8 cellular contexts compared by ENCODE assay signal in the genomic region with DNA sequence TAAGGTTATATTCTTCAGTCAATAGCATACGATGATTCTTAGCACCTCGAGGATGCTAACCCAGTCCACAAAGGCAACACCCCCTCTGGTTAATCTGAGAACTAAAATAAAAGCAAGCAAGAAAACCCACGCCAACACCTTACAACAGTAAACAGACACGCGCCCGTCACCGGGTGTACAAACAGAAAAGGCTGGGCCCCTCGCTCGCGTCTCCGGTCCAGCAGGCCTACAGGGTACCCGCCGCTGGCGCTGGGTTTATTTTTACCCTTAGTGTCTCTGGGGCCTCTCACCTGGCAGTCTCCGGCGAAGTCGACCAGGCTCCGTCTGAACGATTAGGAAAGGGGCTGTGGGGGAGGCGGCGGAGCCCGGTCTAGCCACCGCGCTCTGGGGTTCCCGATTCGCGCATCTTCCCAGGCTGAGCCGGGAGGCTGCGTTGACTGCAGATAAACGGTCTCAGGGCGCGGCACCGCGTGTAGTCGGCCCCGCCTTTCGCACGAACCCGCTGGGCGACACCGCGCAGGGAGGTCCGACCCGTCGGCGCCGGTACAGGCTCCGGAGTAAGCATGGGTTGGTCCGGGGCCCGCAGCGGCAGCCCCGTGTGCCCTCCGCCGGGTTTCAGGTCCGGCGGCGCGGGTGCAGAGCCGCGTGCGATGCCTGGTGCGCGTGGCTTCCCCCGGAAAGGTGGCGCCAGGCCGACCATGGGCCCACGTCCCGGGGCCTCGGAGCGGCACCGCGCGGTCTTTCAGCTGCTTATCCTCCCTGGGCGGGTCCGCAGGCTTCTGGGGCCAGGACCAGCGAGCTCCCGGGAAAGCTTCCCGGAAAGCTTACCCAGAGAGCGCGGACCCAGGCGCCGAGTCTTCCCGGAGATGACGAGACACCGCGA. TPM values are rescaled to one million over a fixed set of nuclear protein-coding genes. Genes with fewer than 3 reads are reported as not detected.
DNase-seq lines count a peak whose midpoint lies in the region; ATAC-seq and TF ChIP-seq lines count a peak whose summit lies in the region.

A gene with protein sequence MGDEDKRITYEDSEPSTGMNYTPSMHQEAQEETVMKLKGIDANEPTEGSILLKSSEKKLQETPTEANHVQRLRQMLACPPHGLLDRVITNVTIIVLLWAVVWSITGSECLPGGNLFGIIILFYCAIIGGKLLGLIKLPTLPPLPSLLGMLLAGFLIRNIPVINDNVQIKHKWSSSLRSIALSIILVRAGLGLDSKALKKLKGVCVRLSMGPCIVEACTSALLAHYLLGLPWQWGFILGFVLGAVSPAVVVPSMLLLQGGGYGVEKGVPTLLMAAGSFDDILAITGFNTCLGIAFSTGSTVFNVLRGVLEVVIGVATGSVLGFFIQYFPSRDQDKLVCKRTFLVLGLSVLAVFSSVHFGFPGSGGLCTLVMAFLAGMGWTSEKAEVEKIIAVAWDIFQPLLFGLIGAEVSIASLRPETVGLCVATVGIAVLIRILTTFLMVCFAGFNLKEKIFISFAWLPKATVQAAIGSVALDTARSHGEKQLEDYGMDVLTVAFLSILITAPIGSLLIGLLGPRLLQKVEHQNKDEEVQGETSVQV (minus strand): TSS at position 868 of the 883 bp plus-strand sequence. CDS start 9,211 bp downstream, outside the sequence.

- H3K4me3 ChIP-seq in CD4-positive, alpha-beta memory T cell (ENCODE audit: low read length in 2 of 2), result peak within 1 kb of the TSS; percentile 26 to 72
- peak within 1 kb of the TSS; percentile 77 for H3K4me3 ChIP-seq in fibroblast of the aortic adventitia (ENCODE audit: low read depth, low read length)

- H3K27me3 ChIP-seq in CD4-positive, alpha-beta memory T cell (ENCODE audit: insufficient read depth, low read length), result no peaks in the 10 kb centered on the region

- H3K36me3 ChIP-seq in CD4-positive, alpha-beta memory T cell (ENCODE audit: insufficient read depth, low read length), result no peaks in the 10 kb centered on the region

- peak; percentile 72 to 79 (median 76) for DNase-seq in CD4-positive, alpha-beta memory T cell
- DNase-seq in RPMI8226 (peak; percentile 55), fibroblast of the aortic adventitia (ENCODE audit: low read depth) (peak; percentile 77), nephron progenitor cell (peak; percentile 71)
- peak; percentile 55 for DNase-seq in activated T-helper 9 cell treated with anti-CD3 and anti-CD28 coated beads, Interleukin-2, amount 50 U/mL, for 16 hours (ENCODE audit: low read depth)

- peak within 1 kb of the TSS; percentile 94 to 98 (median 98) for H3K4me3 Mint-ChIP-seq in CD4-positive, alpha-beta memory T cell
- H3K4me3 Mint-ChIP-seq in nephron progenitor cell, result peak within 1 kb of the TSS; percentile 94
- peak within 1 kb of the TSS; percentile 94 for H3K4me3 Mint-ChIP-seq in stimulated activated naive CD8-positive, alpha-beta T cell treated with anti-CD3 and anti-CD28 coated beads, Interleukin-15, Interleukin-2, amounts not matched to agents 100 ng/mL and 50 ng/mL, for 24 hours

- no peaks in the 10 kb centered on the region for H3K9me3 ChIP-seq in CD4-positive, alpha-beta memory T cell (ENCODE audit: control insufficient read depth in 1 of 2, low read length in 2 of 2)

- ATAC-seq in GM19328 (IDR thresholded peaks at IDR 0.05; ENCODE audit: unreplicated experiment) (peak; percentile 48), HG03469 (IDR thresholded peaks at IDR 0.05; ENCODE audit: unreplicated experiment) (peak; percentile 29)

- H3K9me3 Mint-ChIP-seq in CD4-positive, alpha-beta memory T cell, result no peaks in the 10 kb centered on the region
- H3K9me3 Mint-ChIP-seq in nephron progenitor cell, result peaks cover 4% of the 10 kb centered on the region
- H3K9me3 Mint-ChIP-seq in stimulated activated naive CD8-positive, alpha-beta T cell treated with anti-CD3 and anti-CD28 coated beads, Interleukin-15, Interleukin-2, amounts not matched to agents 100 ng/mL and 50 ng/mL, for 24 hours, result no peaks in the 10 kb centered on the region

- H3K27ac ChIP-seq in CD4-positive, alpha-beta memory T cell (ENCODE audit: low read depth, low read length), result peak within 1 kb of the TSS; percentile 78

- H3K4me1 Mint-ChIP-seq in CD4-positive, alpha-beta memory T cell, result peaks cover 24 to 58% (median 38%) of the 10 kb centered on the region in 4 donors
- peaks cover 16% of the 10 kb centered on the region for H3K4me1 Mint-ChIP-seq in nephron progenitor cell
- peaks cover 50% of the 10 kb centered on the region for H3K4me1 Mint-ChIP-seq in stimulated activated naive CD8-positive, alpha-beta T cell treated with anti-CD3 and anti-CD28 coated beads, Interleukin-15, Interleukin-2, amounts not matched to agents 100 ng/mL and 50 ng/mL, for 24 hours (ENCODE audit: low read depth)

- POLR2A ChIA-PET in CD4-positive, alpha-beta memory T cell (lab: Charles Lee; ENCODE audit: partially characterized antibody), result interaction anchor here (0.6 to 3.2 kb wide), 16 partner anchors 14 to 731 kb away, joined by 3 to 20 read pairs (median 6); partner anchors contain the start of genes BDH2, CISD2, MANBA and SLC39A8

- H3K4me1 ChIP-seq in CD4-positive, alpha-beta memory T cell (ENCODE audit: insufficient read depth, low read length), result peaks cover 37% of the 10 kb centered on the region

- peak within 1 kb of the TSS; percentile 98 to 99 (median 99) for H3K27ac Mint-ChIP-seq in CD4-positive, alpha-beta memory T cell
- peak within 1 kb of the TSS; percentile 58 for H3K27ac Mint-ChIP-seq in nephron progenitor cell
- H3K27ac Mint-ChIP-seq in stimulated activated naive CD8-positive, alpha-beta T cell treated with anti-CD3 and anti-CD28 coated beads, Interleukin-15, Interleukin-2, amounts not matched to agents 100 ng/mL and 50 ng/mL, for 24 hours, result peak within 1 kb of the TSS; percentile 99

- no peaks in the 10 kb centered on the region for H3K27me3 Mint-ChIP-seq in CD4-positive, alpha-beta memory T cell
- peaks cover 4% of the 10 kb centered on the region for H3K27me3 Mint-ChIP-seq in nephron progenitor cell (ENCODE audit: low read depth, poor library complexity)
- H3K27me3 Mint-ChIP-seq in stimulated activated naive CD8-positive, alpha-beta T cell treated with anti-CD3 and anti-CD28 coated beads, Interleukin-15, Interleukin-2, amounts not matched to agents 100 ng/mL and 50 ng/mL, for 24 hours, result no peaks in the 10 kb centered on the region

- intact Hi-C loops in CD4-positive, alpha-beta memory T cell (cut with micrococcal nuclease), result loop anchor here (1.0 to 5.0 kb wide), 7 partner anchors 15 to 1729 kb away; partner anchors contain the start of genes BDH2, CISD2, PPP3CA and SLC39A8

- peaks cover 5% of the 10 kb centered on the region in 2 donors for H3K36me3 Mint-ChIP-seq in CD4-positive, alpha-beta memory T cell
- peaks cover 47% of the 10 kb centered on the region for H3K36me3 Mint-ChIP-seq in nephron progenitor cell (ENCODE audit: low read depth)
- peaks cover 38% of the 10 kb centered on the region for H3K36me3 Mint-ChIP-seq in stimulated activated naive CD8-positive, alpha-beta T cell treated with anti-CD3 and anti-CD28 coated beads, Interleukin-15, Interleukin-2, amounts not matched to agents 100 ng/mL and 50 ng/mL, for 24 hours (ENCODE audit: low read depth)

- TF ChIP-seq CTCF in fibroblast of the aortic adventitia (IDR thresholded peaks at IDR 0.05; ENCODE audit: insufficient read depth, low read length), result no peak
- TF ChIP-seq CTCF in nephron progenitor cell (IDR thresholded peaks at IDR 0.05), result no peak

- CTCF ChIA-PET in CD4-positive, alpha-beta memory T cell (lab: Charles Lee; ENCODE audit: partially characterized antibody), result interaction anchor here (0.7 to 7.9 kb wide), 11 partner anchors 8 to 248 kb away, joined by 3 to 59 read pairs (median 4); partner anchors contain the start of gene BDH2

RNA-seq across cellular contexts. Expression of the gene that starts here (rescaled TPM):
- total RNA-seq in CD4-positive, alpha-beta memory T cell, result 10 to 100 TPM; 17.1 to 19.7 TPM
- 10 to 100 TPM; 15.9 to 16.3 TPM for polyA plus RNA-seq in CD4-positive, alpha-beta memory T cell
- 10.4 and 31.2 TPM in 2 replicates for total RNA-seq in fibroblast of the aortic adventitia (ENCODE audit: low replicate concordance)

Comparison
In these comparisons a context has a peak if more than half of its experiments do, and no peak if none do; other contexts are left out.
1. Peak in every context shown above with its lines: DNase-seq, ATAC-seq, H3K4me3 ChIP-seq and H3K27ac ChIP-seq.